8 cellular contexts compared by ENCODE assay signal in genomic region chr16:67805718-67806427, GRCh38. TPM values are rescaled to one million over a fixed set of nuclear protein-coding genes. Genes with fewer than 3 reads are reported as not detected.
DNase-seq lines count a peak whose midpoint lies in the region; ATAC-seq and TF ChIP-seq lines count a peak whose summit lies in the region.

No MANE protein-coding gene starts in this region.

- H3K4me3 ChIP-seq in CD8-positive, alpha-beta T cell (ENCODE audit: low read depth, low read length) = peak overlapping the region; percentile 89
- H3K4me3 ChIP-seq in HCT116 (replicated peaks in 1 of 2; ENCODE audit: low read depth in 1 of 2, low read length in 2 of 2) (peak overlapping the region; percentile 98 to 100), sigmoid colon (peak overlapping the region; percentile 83 to 99 (median 96))

- no peak for ATAC-seq in CD8-positive, alpha-beta T cell
- ATAC-seq in HCT116 (peak; percentile 7), activated B cell treated with CpG ODN at 0.5 μM for 24 hours (ENCODE audit: low read depth) (no peak), left cardiac atrium (peak in 1 of 2 donors; percentile 9)

- H3K9me3 Mint-ChIP-seq in CD8-positive, alpha-beta T cell = no peaks in the 10 kb centered on the region
- no peaks in the 10 kb centered on the region for H3K9me3 Mint-ChIP-seq in activated B cell treated with CpG ODN at 0.5 μM for 24 hours

- CTCF ChIA-PET in CD8-positive, alpha-beta T cell (lab: Charles Lee) = interaction anchor here (2.6 kb wide), 1 partner anchor 10 kb away, joined by 28 read pairs; no protein-coding TSS in a partner anchor
- CTCF ChIA-PET in HCT116 (lab: Charles Lee) = interaction anchor here (1.0 to 3.0 kb wide), 4 partner anchors 9 to 133 kb away, joined by 3 to 57 read pairs (median 6); no protein-coding TSS in a partner anchor
- CTCF ChIA-PET in activated B cell treated with CpG ODN at 0.5 μM for 24 hours (lab: Charles Lee) = interaction anchor here (1.5 to 1.9 kb wide), 2 partner anchors 11 to 86 kb away, joined by 4 to 11 read pairs; partner anchors contain the start of gene GFOD2

- H3K79me2 ChIP-seq in HCT116 (ENCODE audit: insufficient read depth, low read length) = peaks cover 38% of the 10 kb centered on the region

- peak overlapping the region; percentile 77 for H3K27ac ChIP-seq in CD8-positive, alpha-beta T cell (ENCODE audit: low read depth, low read length)
- H3K27ac ChIP-seq in HCT116 (ENCODE audit: low read depth, low read length) (peak overlapping the region; percentile 68), sigmoid colon (peak overlapping the region; percentile 80 to 92 (median 86))

- BruUV-seq in HCT116 (replicated peaks; lab: Mats Ljungman, UMichigan) = no TSS peak

- TF ChIP-seq POLR2A in HCT116 (IDR thresholded peaks at IDR 0.05; ENCODE audit: borderline replicate concordance, extremely low read depth, insufficient read depth, insufficient read length) (no peak), sigmoid colon (IDR thresholded peaks at IDR 0.05) (no peak)

- no peak for TF ChIP-seq RAD21 in HCT116 (IDR thresholded peaks at IDR 0.05; ENCODE audit: low read depth)

- H4K20me1 ChIP-seq in HCT116 (ENCODE audit: insufficient read depth) = no peaks in the 10 kb centered on the region

- RAD21 ChIA-PET in HCT116 (lab: Charles Lee; ENCODE audit: low non-redundant PET in 1 of 2, low total read pairs in 2 of 2, uncharacterized antibody in 2 of 2, unreplicated experiment in 2 of 2) = interaction anchor here in 1 of 2 experiments (1.3 kb wide), 1 partner anchor 133 kb away, joined by 3 read pairs; no protein-coding TSS in a partner anchor

- H3K4me1 Mint-ChIP-seq in CD8-positive, alpha-beta T cell (ENCODE audit: low read depth) = peaks cover 51% of the 10 kb centered on the region
- H3K4me1 Mint-ChIP-seq in activated B cell treated with CpG ODN at 0.5 μM for 24 hours = peaks cover 56% of the 10 kb centered on the region

- no peak for TF ChIP-seq EP300 in sigmoid colon (IDR thresholded peaks at IDR 0.05)

- H3K27ac Mint-ChIP-seq in CD8-positive, alpha-beta T cell = peak overlapping the region; percentile 91
- H3K27ac Mint-ChIP-seq in activated B cell treated with CpG ODN at 0.5 μM for 24 hours = peak overlapping the region; percentile 96

- H3K27me3 Mint-ChIP-seq in CD8-positive, alpha-beta T cell (ENCODE audit: low read depth) = no peaks in the 10 kb centered on the region
- H3K27me3 Mint-ChIP-seq in activated B cell treated with CpG ODN at 0.5 μM for 24 hours = no peaks in the 10 kb centered on the region

- peak overlapping the region; percentile 95 for H3K9ac ChIP-seq in HCT116 (ENCODE audit: low read length)

- H3K4me3 Mint-ChIP-seq in CD8-positive, alpha-beta T cell = peak overlapping the region; percentile 95
- H3K4me3 Mint-ChIP-seq in activated B cell treated with CpG ODN at 0.5 μM for 24 hours = peak overlapping the region; percentile 96

- H3K4me2 ChIP-seq in HCT116 (ENCODE audit: low read length) = peak overlapping the region; percentile 93

- DNase-seq in CD8-positive, alpha-beta T cell = peak in 1 of 7 experiments; percentile 18
- DNase-seq in HCT116 (ENCODE audit: low read depth, low spot score) (no peak), activated B cell treated with CpG ODN at 0.5 μM for 24 hours (no peak), left cardiac atrium (peak; percentile 30), sigmoid colon (no peak), NCI-H1105 (lab: John Stamatoyannopoulos, UW) (no peak), midbrain (lab: John Stamatoyannopoulos, UW) (no peak), inferior parietal cortex (ENCODE audit: extremely low spot score) (no peak)

- POLR2A ChIA-PET in CD8-positive, alpha-beta T cell (lab: Charles Lee) = interaction anchor here (0.8 to 1.6 kb wide), 14 partner anchors 11 to 244 kb away, joined by 3 to 7 read pairs (median 4); partner anchors contain the start of genes CARMIL2, CENPT, CTCF and GFOD2
- POLR2A ChIA-PET in HCT116 (lab: Charles Lee) = interaction anchor here (0.8 to 1.6 kb wide), 9 partner anchors 10 to 217 kb away, joined by 3 to 9 read pairs (median 3); partner anchors contain the start of genes DDX28, DUS2 and NUTF2
- POLR2A ChIA-PET in activated B cell treated with CpG ODN at 0.5 μM for 24 hours (lab: Charles Lee) = interaction anchor here (0.6 to 2.2 kb wide), 18 partner anchors 11 to 505 kb away, joined by 3 to 15 read pairs (median 5); partner anchors contain the start of genes ACD, DDX28, DUS2 and GFOD2

- intact Hi-C loops in CD8-positive, alpha-beta T cell (cut with DNase I, micrococcal nuclease) = loop anchor here (1.0 to 5.0 kb wide), 15 partner anchors 10 to 439 kb away; partner anchors contain the start of genes ACD (in 2 of the 2), ATP6V0D1 (in 2 of the 2), CTCF (in 2 of the 2) and EDC4 (in 2 of the 2)
- intact Hi-C loops in HCT116 (cut with micrococcal nuclease) = loop anchor here (1.0 to 10.0 kb wide), 3 partner anchors 40 to 281 kb away; partner anchors contain the start of genes NUTF2 and RIPOR1
- intact Hi-C loops in activated B cell treated with CpG ODN at 0.5 μM for 24 hours (cut with micrococcal nuclease) = loop anchor here (1.0 to 10.0 kb wide), 18 partner anchors 10 to 1579 kb away; partner anchors contain the start of genes ACD, ATP6V0D1, CTCF and ESRP2
- intact Hi-C loops in left cardiac atrium (cut with DNase I) = loop anchor here in 1 of 2 donors (5.0 kb wide), 1 partner anchor 134 kb away; no protein-coding TSS in a partner anchor
- intact Hi-C loops in sigmoid colon (cut with DNase I) = loop anchor here (2.0 to 10.0 kb wide), 4 partner anchors 41 to 281 kb away; partner anchors contain the start of genes CENPT, DDX28, DUS2 and NUTF2

- no peaks in the 10 kb centered on the region for H3K9me2 ChIP-seq in HCT116 (ENCODE audit: insufficient read depth)

- WGBS in sigmoid colon, 2 donors = 1% methylated on average over 26 of the region's 26 CpGs

- peaks cover 22% of the 10 kb centered on the region for H3K36me3 Mint-ChIP-seq in CD8-positive, alpha-beta T cell
- peaks cover 25% of the 10 kb centered on the region for H3K36me3 Mint-ChIP-seq in activated B cell treated with CpG ODN at 0.5 μM for 24 hours (ENCODE audit: low read depth)

- H3K4me1 ChIP-seq in CD8-positive, alpha-beta T cell (ENCODE audit: insufficient read depth, low read length) = peaks cover 42% of the 10 kb centered on the region
- H3K4me1 ChIP-seq in HCT116 (ENCODE audit: control insufficient read depth in 1 of 2, insufficient read depth in 2 of 2, low read length in 2 of 2) (peaks cover 12 to 23% of the 10 kb centered on the region in 2 experiments), sigmoid colon (peaks cover 0 to 29% (median 24%) of the 10 kb centered on the region in 4 donors)

- H3K36me3 ChIP-seq in CD8-positive, alpha-beta T cell (ENCODE audit: insufficient read depth, low read length) = peaks cover 4% of the 10 kb centered on the region
- H3K36me3 ChIP-seq in HCT116 (ENCODE audit: control insufficient read depth in 1 of 2, insufficient read depth in 2 of 2, low read length in 2 of 2) (peaks cover 5 to 6% of the 10 kb centered on the region in 2 experiments; a peak in 2 of 4 replicates), sigmoid colon (peaks cover 0 to 12% (median under 1%) of the 10 kb centered on the region in 4 donors)

- H3K27me3 ChIP-seq in CD8-positive, alpha-beta T cell (ENCODE audit: insufficient read depth, low read length) = no peaks in the 10 kb centered on the region
- H3K27me3 ChIP-seq in HCT116 (ENCODE audit: insufficient read depth, low read length) (no peaks in the 10 kb centered on the region), sigmoid colon (no peaks in the 10 kb centered on the region)

- H3K9me3 ChIP-seq in CD8-positive, alpha-beta T cell (ENCODE audit: low read length) = no peaks in the 10 kb centered on the region
- no peaks in the 10 kb centered on the region for H3K9me3 ChIP-seq in HCT116 (ENCODE audit: control insufficient read depth in 1 of 2, insufficient read depth in 1 of 2, low read depth in 1 of 2, low read length in 2 of 2)
- no peaks in the 10 kb centered on the region for H3K9me3 ChIP-seq in sigmoid colon

- H2AFZ ChIP-seq in HCT116 (ENCODE audit: low read depth, low read length, poor library complexity, severe bottlenecking) = no peak overlapping the region

- no peak for TF ChIP-seq CTCF in CD8-positive, alpha-beta T cell (IDR thresholded peaks at IDR 0.05)
- no peak for TF ChIP-seq CTCF in HCT116 (IDR thresholded peaks at IDR 0.05 in 2 of 3, conservative IDR thresholded peaks at IDR 0.05 in 1 of 3; ENCODE audit: borderline replicate concordance in 1 of 3, insufficient read depth in 1 of 3, low read depth in 2 of 3, low read length in 2 of 3)
- TF ChIP-seq CTCF in activated B cell treated with CpG ODN at 0.5 μM for 24 hours (IDR thresholded peaks at IDR 0.05) = no peak
- no peak for TF ChIP-seq CTCF in sigmoid colon (IDR thresholded peaks at IDR 0.05)

RNA-seq across cellular contexts. Expression of gene RANBP10, which starts 0.5 kb away (rescaled TPM):
- 10 to 100 TPM; 14.6 to 14.8 TPM for total RNA-seq in CD8-positive, alpha-beta T cell
- total RNA-seq in HCT116 (2021; ENCODE audit: unreplicated experiment) (16.9 TPM), activated B cell treated with CpG ODN at 0.5 μM for 24 hours (25.2 and 30.6 TPM in 2 replicates), left cardiac atrium (10 to 100 TPM; 10.9 to 14.3 TPM), sigmoid colon (1 to 10 TPM; 7.1 to 10.0 (median 7.6) TPM)
- 13.3 and 14.5 TPM in 2 replicates for polyA plus RNA-seq in HCT116 (2012)
- 10 to 100 TPM in 1 of 3 donors, 1 to 10 TPM in 2; 4.2 to 15.5 (median 4.6) TPM for polyA plus RNA-seq in sigmoid colon

RNA-seq across cellular contexts. Expression of gene TSNAXIP1, which starts 0.8 kb away (rescaled TPM):
- total RNA-seq in CD8-positive, alpha-beta T cell = under 1 TPM; 0.31 to 0.41 TPM
- total RNA-seq in HCT116 (2021; ENCODE audit: unreplicated experiment) = 1.2 TPM
- 0.91 and 1.1 TPM in 2 replicates for polyA plus RNA-seq in HCT116 (2012)
- 1.2 and 1.9 TPM in 2 replicates for total RNA-seq in activated B cell treated with CpG ODN at 0.5 μM for 24 hours
- total RNA-seq in left cardiac atrium = under 1 TPM; 0.55 to 0.74 TPM
- 1 to 10 TPM; 1.1 to 2.9 (median 1.8) TPM for total RNA-seq in sigmoid colon
- polyA plus RNA-seq in sigmoid colon = under 1 TPM in 2 of 3 donors, not detected in 1; 0.60 to 0.92 TPM

RNA-seq across cellular contexts. Expression of gene THAP11, which starts 36.2 kb away (rescaled TPM):
- 10 to 100 TPM; 25.1 to 26.0 TPM for total RNA-seq in CD8-positive, alpha-beta T cell
- 25.4 TPM for total RNA-seq in HCT116 (2021; ENCODE audit: unreplicated experiment)
- polyA plus RNA-seq in HCT116 (2012) = 21.6 and 22.6 TPM in 2 replicates
- 24.2 and 24.9 TPM in 2 replicates for total RNA-seq in activated B cell treated with CpG ODN at 0.5 μM for 24 hours
- total RNA-seq in left cardiac atrium = 10 to 100 TPM; 24.5 to 24.7 TPM
- total RNA-seq in sigmoid colon = 10 to 100 TPM; 63.9 to 85.6 (median 75.2) TPM
- 10 to 100 TPM; 16.2 to 23.4 (median 20.8) TPM for polyA plus RNA-seq in sigmoid colon

RNA-seq across cellular contexts. Expression of gene NUTF2, which starts 40.9 kb away (rescaled TPM):
- total RNA-seq in CD8-positive, alpha-beta T cell = 10 to 100 TPM; 23.6 to 23.7 TPM
- total RNA-seq in HCT116 (2021; ENCODE audit: unreplicated experiment) (145 TPM), activated B cell treated with CpG ODN at 0.5 μM for 24 hours (99.0 and 99.7 TPM in 2 replicates), left cardiac atrium (10 to 100 TPM; 59.8 to 73.9 TPM), sigmoid colon (100 to 1,000 TPM in 1 of 4 donors, 10 to 100 TPM in 3; 50.8 to 106 (median 85.4) TPM)
- 163 and 200 TPM in 2 replicates for polyA plus RNA-seq in HCT116 (2012)
- polyA plus RNA-seq in sigmoid colon = 100 to 1,000 TPM in 1 of 3 donors, 10 to 100 TPM in 2; 93.8 to 115 (median 99.7) TPM

RNA-seq across cellular contexts. Expression of gene CENPT, which starts 41.6 kb away (rescaled TPM):
- total RNA-seq in CD8-positive, alpha-beta T cell = 10 to 100 TPM; 67.7 to 72.3 TPM
- total RNA-seq in HCT116 (2021; ENCODE audit: unreplicated experiment) (40.5 TPM), activated B cell treated with CpG ODN at 0.5 μM for 24 hours (50.7 and 54.2 TPM in 2 replicates), left cardiac atrium (10 to 100 TPM; 22.1 to 22.2 TPM), sigmoid colon (10 to 100 TPM; 27.5 to 53.7 (median 41.8) TPM)
- polyA plus RNA-seq in HCT116 (2012) = 41.6 and 46.0 TPM in 2 replicates
- polyA plus RNA-seq in sigmoid colon = 10 to 100 TPM in 2 of 3 donors, 1 to 10 TPM in 1; 9.6 to 38.3 (median 19.0) TPM
